ENCODE assay signal across 1 cellular context in the genomic region with DNA sequence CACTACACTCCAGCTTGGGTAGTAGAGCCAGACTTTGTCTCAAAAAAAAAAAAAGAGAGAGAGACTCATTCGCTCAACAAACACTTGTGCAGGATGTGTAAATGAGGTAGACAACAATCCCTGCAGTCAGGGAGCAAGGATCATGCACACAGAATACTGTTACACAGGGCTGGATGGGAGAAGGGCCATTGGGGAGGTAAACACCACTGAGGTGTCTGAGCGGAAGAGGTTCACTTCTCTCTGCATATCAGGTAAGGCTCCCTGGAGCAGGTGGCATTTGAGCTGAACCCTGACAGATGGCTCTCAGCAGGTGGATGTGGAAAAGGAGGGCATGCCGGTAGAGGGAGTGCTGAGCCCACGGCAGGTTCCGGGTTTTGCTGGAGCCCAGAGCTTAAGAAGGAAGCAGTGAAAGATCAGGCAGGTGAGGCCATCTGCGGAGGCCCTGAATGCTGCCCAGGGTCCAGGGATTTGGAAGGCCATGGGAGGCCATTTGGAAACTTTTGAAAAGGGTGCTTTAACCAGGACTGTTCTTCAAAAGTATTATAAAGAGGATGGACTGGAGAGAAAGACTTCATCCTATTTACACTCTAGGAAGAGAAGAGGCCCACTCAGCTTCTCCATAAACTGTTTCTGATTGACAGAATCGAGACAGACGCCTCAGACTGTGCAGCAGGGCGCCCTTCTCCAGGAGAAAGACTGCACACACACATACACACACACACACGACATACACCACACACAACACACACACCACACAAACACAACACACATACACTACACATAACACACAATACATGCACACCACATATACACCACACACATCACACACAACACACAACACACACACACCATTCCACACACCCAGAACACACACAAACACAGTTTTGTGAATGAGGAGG.
TF ChIP-seq lines count a peak whose summit lies in the region.

No MANE protein-coding gene starts in this region.

TF ChIP-seq in HepG2, 621 proteins besides CTCF, POLR2A, EP300 and RAD21 (continued from another document and continues in another):
- TF ChIP-seq ZNF574 (CRISPR knock-in tag; IDR thresholded peaks at IDR 0.05) (no peak), CHD4 (IDR thresholded peaks at IDR 0.05; ENCODE audit: borderline replicate concordance, low read length) (peak; percentile 82), TP53 (CRISPR knock-in tag; conservative IDR thresholded peaks at IDR 0.05) (no peak), KLF13 (CRISPR knock-in tag; IDR thresholded peaks at IDR 0.05) (no peak), NONO (IDR thresholded peaks at IDR 0.05) (no peak), NONO (CRISPR knock-in tag; conservative IDR thresholded peaks at IDR 0.05) (peak; percentile 45; the same call in 1 of the 2 replicates), TBP (CRISPR knock-in tag; IDR thresholded peaks at IDR 0.05) (no peak), HOXA3 (CRISPR knock-in tag; IDR thresholded peaks at IDR 0.05) (no peak; the same call in 1 of the 2 replicates), FOXA3 (CRISPR knock-in tag; IDR thresholded peaks at IDR 0.05) (peak; percentile 46; the same call in 1 of the 2 replicates), RFX5 (IDR thresholded peaks at IDR 0.05; ENCODE audit: low read depth, low read length) (no peak), MIER3 (CRISPR knock-in tag; IDR thresholded peaks at IDR 0.05; ENCODE audit: borderline replicate concordance) (no peak; the same call in 1 of the 2 replicates), ELF3 (CRISPR knock-in tag; IDR thresholded peaks at IDR 0.05) (peak; percentile 84), ISX (CRISPR knock-in tag; conservative IDR thresholded peaks at IDR 0.05) (no peak), ZNF17 (CRISPR knock-in tag; IDR thresholded peaks at IDR 0.05) (no peak), HNRNPL (IDR thresholded peaks at IDR 0.05; ENCODE audit: low read depth, low read length) (0 out of 2 replicates have a peak, but pooled peaks have one; percentile 8), HDAC1 (CRISPR knock-in tag; IDR thresholded peaks at IDR 0.05) (no peak; the same call in none of the 2 replicates), ZBTB43 (CRISPR knock-in tag; conservative IDR thresholded peaks at IDR 0.05) (peak; percentile 93), ZNF629 (CRISPR knock-in tag; conservative IDR thresholded peaks at IDR 0.05) (0 out of 2 replicates have a peak, but pooled peaks have one; percentile 1), MEF2D (CRISPR knock-in tag; IDR thresholded peaks at IDR 0.05) (peak; percentile 63), ZBTB20 (CRISPR knock-in tag; IDR thresholded peaks at IDR 0.05; ENCODE audit: borderline replicate concordance, low read depth) (peak; percentile 52; the same call in 1 of the 2 replicates), ZNF83 (CRISPR knock-in tag; IDR thresholded peaks at IDR 0.05; ENCODE audit: borderline replicate concordance) (0 out of 2 replicates have a peak, but pooled peaks have one; percentile 45), KAT8 (CRISPR knock-in tag; IDR thresholded peaks at IDR 0.05) (peak; percentile 39; the same call in 1 of the 2 replicates), ZNF430 (CRISPR knock-in tag; IDR thresholded peaks at IDR 0.05) (0 out of 2 replicates have a peak, but pooled peaks have one; percentile 28), SOX13 (IDR thresholded peaks at IDR 0.05) (no peak), SOX13 (CRISPR knock-in tag; conservative IDR thresholded peaks at IDR 0.05 in 1 of 2, IDR thresholded peaks at IDR 0.05 in 1 of 2) (peak in 1 of 2 experiments; percentile 18; a peak in 1 of 4 replicates), KLF11 (CRISPR knock-in tag; IDR thresholded peaks at IDR 0.05) (no peak), SNAPC2 (CRISPR knock-in tag; IDR thresholded peaks at IDR 0.05) (no peak), EEA1 (CRISPR knock-in tag; IDR thresholded peaks at IDR 0.05; ENCODE audit: borderline replicate concordance) (0 out of 2 replicates have a peak, but pooled peaks have one; percentile 33), MBNL3 (CRISPR knock-in tag; conservative IDR thresholded peaks at IDR 0.05) (no peak), ZFP36 (IDR thresholded peaks at IDR 0.05; ENCODE audit: borderline replicate concordance, low read depth, low read length, partially characterized antibody) (peak; percentile 51), ZSCAN22 (CRISPR knock-in tag; IDR thresholded peaks at IDR 0.05) (no peak), TBL1XR1 (IDR thresholded peaks at IDR 0.05; ENCODE audit: borderline replicate concordance, low read length, partially characterized antibody) (no peak), FOXP1 (IDR thresholded peaks at IDR 0.05) (peak; percentile 81), FOXP1 (CRISPR knock-in tag; IDR thresholded peaks at IDR 0.05) (peak; percentile 88), ZNF782 (CRISPR knock-in tag; IDR thresholded peaks at IDR 0.05; ENCODE audit: borderline replicate concordance) (no peak), ZNF792 (CRISPR knock-in tag; IDR thresholded peaks at IDR 0.05) (0 out of 2 replicates have a peak, but pooled peaks have one; percentile 35), NFE2 (CRISPR knock-in tag; IDR thresholded peaks at IDR 0.05) (no peak), HIC2 (CRISPR knock-in tag; IDR thresholded peaks at IDR 0.05; ENCODE audit: low read depth) (peak; percentile 83; the same call in 1 of the 2 replicates)
- TF ChIP-seq, protein P1, sequence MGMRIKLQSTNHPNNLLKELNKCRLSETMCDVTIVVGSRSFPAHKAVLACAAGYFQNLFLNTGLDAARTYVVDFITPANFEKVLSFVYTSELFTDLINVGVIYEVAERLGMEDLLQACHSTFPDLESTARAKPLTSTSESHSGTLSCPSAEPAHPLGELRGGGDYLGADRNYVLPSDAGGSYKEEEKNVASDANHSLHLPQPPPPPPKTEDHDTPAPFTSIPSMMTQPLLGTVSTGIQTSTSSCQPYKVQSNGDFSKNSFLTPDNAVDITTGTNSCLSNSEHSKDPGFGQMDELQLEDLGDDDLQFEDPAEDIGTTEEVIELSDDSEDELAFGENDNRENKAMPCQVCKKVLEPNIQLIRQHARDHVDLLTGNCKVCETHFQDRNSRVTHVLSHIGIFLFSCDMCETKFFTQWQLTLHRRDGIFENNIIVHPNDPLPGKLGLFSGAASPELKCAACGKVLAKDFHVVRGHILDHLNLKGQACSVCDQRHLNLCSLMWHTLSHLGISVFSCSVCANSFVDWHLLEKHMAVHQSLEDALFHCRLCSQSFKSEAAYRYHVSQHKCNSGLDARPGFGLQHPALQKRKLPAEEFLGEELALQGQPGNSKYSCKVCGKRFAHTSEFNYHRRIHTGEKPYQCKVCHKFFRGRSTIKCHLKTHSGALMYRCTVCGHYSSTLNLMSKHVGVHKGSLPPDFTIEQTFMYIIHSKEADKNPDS (CRISPR knock-in tag; IDR thresholded peaks at IDR 0.05): no peak
- TF ChIP-seq, protein P2, sequence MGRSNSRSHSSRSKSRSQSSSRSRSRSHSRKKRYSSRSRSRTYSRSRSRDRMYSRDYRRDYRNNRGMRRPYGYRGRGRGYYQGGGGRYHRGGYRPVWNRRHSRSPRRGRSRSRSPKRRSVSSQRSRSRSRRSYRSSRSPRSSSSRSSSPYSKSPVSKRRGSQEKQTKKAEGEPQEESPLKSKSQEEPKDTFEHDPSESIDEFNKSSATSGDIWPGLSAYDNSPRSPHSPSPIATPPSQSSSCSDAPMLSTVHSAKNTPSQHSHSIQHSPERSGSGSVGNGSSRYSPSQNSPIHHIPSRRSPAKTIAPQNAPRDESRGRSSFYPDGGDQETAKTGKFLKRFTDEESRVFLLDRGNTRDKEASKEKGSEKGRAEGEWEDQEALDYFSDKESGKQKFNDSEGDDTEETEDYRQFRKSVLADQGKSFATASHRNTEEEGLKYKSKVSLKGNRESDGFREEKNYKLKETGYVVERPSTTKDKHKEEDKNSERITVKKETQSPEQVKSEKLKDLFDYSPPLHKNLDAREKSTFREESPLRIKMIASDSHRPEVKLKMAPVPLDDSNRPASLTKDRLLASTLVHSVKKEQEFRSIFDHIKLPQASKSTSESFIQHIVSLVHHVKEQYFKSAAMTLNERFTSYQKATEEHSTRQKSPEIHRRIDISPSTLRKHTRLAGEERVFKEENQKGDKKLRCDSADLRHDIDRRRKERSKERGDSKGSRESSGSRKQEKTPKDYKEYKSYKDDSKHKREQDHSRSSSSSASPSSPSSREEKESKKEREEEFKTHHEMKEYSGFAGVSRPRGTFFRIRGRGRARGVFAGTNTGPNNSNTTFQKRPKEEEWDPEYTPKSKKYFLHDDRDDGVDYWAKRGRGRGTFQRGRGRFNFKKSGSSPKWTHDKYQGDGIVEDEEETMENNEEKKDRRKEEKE (IDR thresholded peaks at IDR 0.05): no peak
- TF ChIP-seq, protein P3, sequence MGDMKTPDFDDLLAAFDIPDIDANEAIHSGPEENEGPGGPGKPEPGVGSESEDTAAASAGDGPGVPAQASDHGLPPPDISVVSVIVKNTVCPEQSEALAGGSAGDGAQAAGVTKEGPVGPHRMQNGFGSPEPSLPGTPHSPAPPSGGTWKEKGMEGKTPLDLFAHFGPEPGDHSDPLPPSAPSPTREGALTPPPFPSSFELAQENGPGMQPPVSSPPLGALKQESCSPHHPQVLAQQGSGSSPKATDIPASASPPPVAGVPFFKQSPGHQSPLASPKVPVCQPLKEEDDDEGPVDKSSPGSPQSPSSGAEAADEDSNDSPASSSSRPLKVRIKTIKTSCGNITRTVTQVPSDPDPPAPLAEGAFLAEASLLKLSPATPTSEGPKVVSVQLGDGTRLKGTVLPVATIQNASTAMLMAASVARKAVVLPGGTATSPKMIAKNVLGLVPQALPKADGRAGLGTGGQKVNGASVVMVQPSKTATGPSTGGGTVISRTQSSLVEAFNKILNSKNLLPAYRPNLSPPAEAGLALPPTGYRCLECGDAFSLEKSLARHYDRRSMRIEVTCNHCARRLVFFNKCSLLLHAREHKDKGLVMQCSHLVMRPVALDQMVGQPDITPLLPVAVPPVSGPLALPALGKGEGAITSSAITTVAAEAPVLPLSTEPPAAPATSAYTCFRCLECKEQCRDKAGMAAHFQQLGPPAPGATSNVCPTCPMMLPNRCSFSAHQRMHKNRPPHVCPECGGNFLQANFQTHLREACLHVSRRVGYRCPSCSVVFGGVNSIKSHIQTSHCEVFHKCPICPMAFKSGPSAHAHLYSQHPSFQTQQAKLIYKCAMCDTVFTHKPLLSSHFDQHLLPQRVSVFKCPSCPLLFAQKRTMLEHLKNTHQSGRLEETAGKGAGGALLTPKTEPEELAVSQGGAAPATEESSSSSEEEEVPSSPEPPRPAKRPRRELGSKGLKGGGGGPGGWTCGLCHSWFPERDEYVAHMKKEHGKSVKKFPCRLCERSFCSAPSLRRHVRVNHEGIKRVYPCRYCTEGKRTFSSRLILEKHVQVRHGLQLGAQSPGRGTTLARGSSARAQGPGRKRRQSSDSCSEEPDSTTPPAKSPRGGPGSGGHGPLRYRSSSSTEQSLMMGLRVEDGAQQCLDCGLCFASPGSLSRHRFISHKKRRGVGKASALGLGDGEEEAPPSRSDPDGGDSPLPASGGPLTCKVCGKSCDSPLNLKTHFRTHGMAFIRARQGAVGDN (CRISPR knock-in tag; IDR thresholded peaks at IDR 0.05): peak; percentile 80
- TF ChIP-seq, protein P4, sequence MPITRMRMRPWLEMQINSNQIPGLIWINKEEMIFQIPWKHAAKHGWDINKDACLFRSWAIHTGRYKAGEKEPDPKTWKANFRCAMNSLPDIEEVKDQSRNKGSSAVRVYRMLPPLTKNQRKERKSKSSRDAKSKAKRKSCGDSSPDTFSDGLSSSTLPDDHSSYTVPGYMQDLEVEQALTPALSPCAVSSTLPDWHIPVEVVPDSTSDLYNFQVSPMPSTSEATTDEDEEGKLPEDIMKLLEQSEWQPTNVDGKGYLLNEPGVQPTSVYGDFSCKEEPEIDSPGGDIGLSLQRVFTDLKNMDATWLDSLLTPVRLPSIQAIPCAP (CRISPR knock-in tag; IDR thresholded peaks at IDR 0.05; ENCODE audit: low read depth): no peak
